Comparison of ENCODE assay signal across 25 cellular contexts in genomic region chr1:236556606-236557005, GRCh38. TPM values are rescaled to one million over a fixed set of nuclear protein-coding genes. Genes with fewer than 3 reads are reported as not detected.
A peak's percentile ranks its signal among the peaks of the same experiment; 100 is the strongest.
DNase-seq lines count a peak whose midpoint lies in the region; ATAC-seq, FAIRE-seq and TF ChIP-seq lines count a peak whose summit lies in the region.
"Had no signal": no experiment of that assay in that cellular context is flagged by ENCODE, and none has a peak within 500 bp of the region (broad histone marks: within the 10 kb centered on the region; RNA-seq: fewer than 3 reads in every experiment).

No MANE protein-coding gene starts in this region.

- no peaks in the 10 kb centered on the region for H3K9me3 ChIP-seq in T-helper 17 cell (ENCODE audit: control insufficient read depth, low read length, poor library complexity, severe bottlenecking)
- H3K9me3 ChIP-seq in HepG2 (ENCODE audit: low read length), result no peaks in the 10 kb centered on the region
- H3K9me3 ChIP-seq: A549; BE2C; BLaER1 treated with 17β-estradiol and CSF1 and Interleukin-3, amounts not matched to agents 10 nM and 100 nM had no signal

- no peak overlapping the region for H3K4me3 ChIP-seq in HepG2 (replicated peaks in 1 of 3; ENCODE audit: insufficient read depth in 1 of 3, low read depth in 2 of 3, low read length in 3 of 3)
- H3K4me3 ChIP-seq: A549; BLaER1 treated with 17β-estradiol and CSF1 and Interleukin-3, amounts not matched to agents 10 nM and 100 nM; GM23338 had no signal

- H3K79me2 ChIP-seq in HepG2 (ENCODE audit: insufficient read depth, low read length), result no peaks in the 10 kb centered on the region

- no peaks in the 10 kb centered on the region for H3K4me1 Mint-ChIP-seq in activated naive CD4-positive, alpha-beta T cell treated with anti-CD3 and anti-CD28 coated beads, Interleukin-2, amount 50 U/mL, for 24 hours
- no peaks in the 10 kb centered on the region for H3K4me1 Mint-ChIP-seq in activated naive CD4-positive, alpha-beta T cell treated with anti-CD3 and anti-CD28 coated beads, Interleukin-2, amount 10 ng/mL, durations not matched to agents 7 days and 5 days
- H3K4me1 Mint-ChIP-seq in T-helper 17 cell, result peaks cover 6% of the 10 kb centered on the region
- H3K4me1 Mint-ChIP-seq in stimulated activated effector memory CD8-positive, alpha-beta T cell treated with anti-CD3 and anti-CD28 coated beads, Interleukin-12 subunit alpha, Interleukin-12 subunit beta, amount 100 ng/mL, for 72 hours, result no peaks in the 10 kb centered on the region
- H3K4me1 Mint-ChIP-seq: CD14-positive monocyte, GM23338, H9 had no signal

- no peak overlapping the region for H2AFZ ChIP-seq in HepG2 (ENCODE audit: low read length)
- H2AFZ ChIP-seq: GM23338 had no signal

- H3K4me3 Mint-ChIP-seq in activated naive CD4-positive, alpha-beta T cell treated with anti-CD3 and anti-CD28 coated beads, Interleukin-2, amount 50 U/mL, for 24 hours, result no peak overlapping the region
- no peak overlapping the region for H3K4me3 Mint-ChIP-seq in activated naive CD4-positive, alpha-beta T cell treated with anti-CD3 and anti-CD28 coated beads, Interleukin-2, amount 10 ng/mL, durations not matched to agents 7 days and 5 days
- no peak overlapping the region for H3K4me3 Mint-ChIP-seq in T-helper 17 cell
- no peak overlapping the region for H3K4me3 Mint-ChIP-seq in stimulated activated effector memory CD8-positive, alpha-beta T cell treated with anti-CD3 and anti-CD28 coated beads, Interleukin-12 subunit alpha, Interleukin-12 subunit beta, amount 100 ng/mL, for 72 hours
- H3K4me3 Mint-ChIP-seq: CD14-positive monocyte; CD4-positive, alpha-beta T cell; GM23338; H9 had no signal

- WGBS in HepG2 (ENCODE audit: low lambda C conversion rate), result 98% methylated on average over 7 of the region's 7 CpGs

- peak overlapping the region; percentile 9 for H3K27ac Mint-ChIP-seq in activated naive CD4-positive, alpha-beta T cell treated with anti-CD3 and anti-CD28 coated beads, Interleukin-2, amount 50 U/mL, for 24 hours
- no peak overlapping the region for H3K27ac Mint-ChIP-seq in activated naive CD4-positive, alpha-beta T cell treated with anti-CD3 and anti-CD28 coated beads, Interleukin-2, amount 10 ng/mL, durations not matched to agents 7 days and 5 days
- H3K27ac Mint-ChIP-seq in T-helper 17 cell, result peak overlapping the region; percentile 77
- H3K27ac Mint-ChIP-seq in stimulated activated effector memory CD8-positive, alpha-beta T cell treated with anti-CD3 and anti-CD28 coated beads, Interleukin-12 subunit alpha, Interleukin-12 subunit beta, amount 100 ng/mL, for 72 hours, result peak overlapping the region; percentile 72
- H3K27ac Mint-ChIP-seq: CD4-positive, alpha-beta T cell; GM23338 had no signal

- H3K9me3 Mint-ChIP-seq in activated naive CD4-positive, alpha-beta T cell treated with anti-CD3 and anti-CD28 coated beads, Interleukin-2, amount 50 U/mL, for 24 hours, result no peaks in the 10 kb centered on the region
- no peaks in the 10 kb centered on the region for H3K9me3 Mint-ChIP-seq in activated naive CD4-positive, alpha-beta T cell treated with anti-CD3 and anti-CD28 coated beads, Interleukin-2, amount 10 ng/mL, durations not matched to agents 7 days and 5 days
- no peaks in the 10 kb centered on the region for H3K9me3 Mint-ChIP-seq in stimulated activated effector memory CD8-positive, alpha-beta T cell treated with anti-CD3 and anti-CD28 coated beads, Interleukin-12 subunit alpha, Interleukin-12 subunit beta, amount 100 ng/mL, for 72 hours
- H3K9me3 Mint-ChIP-seq: CD14-positive monocyte; CD4-positive, alpha-beta T cell; GM23338; H9 had no signal

- no peaks in the 10 kb centered on the region for H3K27me3 ChIP-seq in HepG2 (ENCODE audit: control insufficient read depth in 1 of 2, insufficient read depth in 2 of 2, low read length in 2 of 2)
- H3K27me3 ChIP-seq: BE2C; BLaER1 treated with 17β-estradiol and CSF1 and Interleukin-3, amounts not matched to agents 10 nM and 100 nM had no signal

- DNase-seq in activated naive CD4-positive, alpha-beta T cell treated with anti-CD3 and anti-CD28 coated beads, Interleukin-2, amount 10 ng/mL, durations not matched to agents 7 days and 5 days, result no peak
- DNase-seq in T-helper 17 cell (no peak), amniotic epithelial cell (ENCODE audit: low read depth) (peak; percentile 51), HepG2 (ENCODE audit: low spot score) (no peak)
- no peak for DNase-seq in stimulated activated effector memory CD8-positive, alpha-beta T cell treated with anti-CD3 and anti-CD28 coated beads, Interleukin-12 subunit alpha, Interleukin-12 subunit beta, amount 100 ng/mL, for 72 hours (ENCODE audit: low spot score in 2 of 2)
- DNase-seq in activated CD4-positive, alpha-beta T cell treated with anti-CD3 and anti-CD28 coated beads for 4 hours, result no peak
- DNase-seq: 8988T; ACHN; AML-193; BE2C; Calu3; CD4-positive, alpha-beta T cell; COR-L47; DMS53; DMS79 treated with DMSO at 0.1 percent for 48 hours; GF-D8; H9 had no signal

- CTCF ChIA-PET in activated naive CD4-positive, alpha-beta T cell treated with anti-CD3 and anti-CD28 coated beads, Interleukin-2, amount 10 ng/mL, durations not matched to agents 7 days and 5 days (lab: Charles Lee), result no interaction called here
- CTCF ChIA-PET in HepG2 (lab: Yijun Ruan, JAX; ENCODE audit: low intra/inter-chr PET ratio, low total read pairs), result no interaction called here

- FAIRE-seq in HepG2 (lab: Jason Lieb, UNC), result no peak
- FAIRE-seq: A549, GM12891, GM18507 had no signal

- no peaks in the 10 kb centered on the region for H4K20me1 ChIP-seq in HepG2 (ENCODE audit: insufficient read depth, low read length)

- no peak for TF ChIP-seq CTCF in HepG2 (CRISPR knock-in tag; IDR thresholded peaks at IDR 0.05)

- intact Hi-C loops in HepG2 (cut with micrococcal nuclease; ENCODE audit: unreplicated experiment), result no loop called here

- no peak for TF ChIP-seq POLR2A in HepG2 (IDR thresholded peaks at IDR 0.05; ENCODE audit: insufficient read depth in 1 of 2, low read depth in 2 of 2, low read length in 2 of 2)

- H3K27ac ChIP-seq in HepG2 (ENCODE audit: extremely low read length, insufficient read depth, low read length), result no peak overlapping the region
- H3K27ac ChIP-seq: A549; BLaER1 treated with 17β-estradiol and CSF1 and Interleukin-3, amounts not matched to agents 10 nM and 100 nM had no signal

- H3K27me3 Mint-ChIP-seq in activated naive CD4-positive, alpha-beta T cell treated with anti-CD3 and anti-CD28 coated beads, Interleukin-2, amount 50 U/mL, for 24 hours, result no peaks in the 10 kb centered on the region
- H3K27me3 Mint-ChIP-seq in activated naive CD4-positive, alpha-beta T cell treated with anti-CD3 and anti-CD28 coated beads, Interleukin-2, amount 10 ng/mL, durations not matched to agents 7 days and 5 days, result no peaks in the 10 kb centered on the region
- H3K27me3 Mint-ChIP-seq in T-helper 17 cell, result no peaks in the 10 kb centered on the region
- H3K27me3 Mint-ChIP-seq: CD4-positive, alpha-beta T cell had no signal

- H3K36me3 ChIP-seq in HepG2 (replicated peaks in 1 of 2; ENCODE audit: control insufficient read depth in 1 of 2, insufficient read depth in 2 of 2, low read length in 2 of 2), result peaks cover 24 to 81% of the 10 kb centered on the region in 2 experiments

- H3K4me1 ChIP-seq in HepG2 (ENCODE audit: insufficient read depth, low read length), result no peaks in the 10 kb centered on the region
- H3K4me1 ChIP-seq: A549; BLaER1 treated with 17β-estradiol and CSF1 and Interleukin-3, amounts not matched to agents 10 nM and 100 nM had no signal

- H3K36me3 Mint-ChIP-seq in activated naive CD4-positive, alpha-beta T cell treated with anti-CD3 and anti-CD28 coated beads, Interleukin-2, amount 50 U/mL, for 24 hours, result peaks cover 18% of the 10 kb centered on the region
- H3K36me3 Mint-ChIP-seq in activated naive CD4-positive, alpha-beta T cell treated with anti-CD3 and anti-CD28 coated beads, Interleukin-2, amount 10 ng/mL, durations not matched to agents 7 days and 5 days, result peaks cover 49% of the 10 kb centered on the region
- peaks cover 15% of the 10 kb centered on the region for H3K36me3 Mint-ChIP-seq in T-helper 17 cell (ENCODE audit: low read depth)
- H3K36me3 Mint-ChIP-seq in stimulated activated effector memory CD8-positive, alpha-beta T cell treated with anti-CD3 and anti-CD28 coated beads, Interleukin-12 subunit alpha, Interleukin-12 subunit beta, amount 100 ng/mL, for 72 hours, result peaks cover 100% of the 10 kb centered on the region

- TF ChIP-seq EP300 in HepG2 (IDR thresholded peaks at IDR 0.05; ENCODE audit: low read depth in 2 of 2, low read length in 2 of 2) (no peak), HepG2 (CRISPR knock-in tag; IDR thresholded peaks at IDR 0.05; ENCODE audit: borderline replicate concordance) (no peak)

- in situ Hi-C loops in HepG2 (cut with HindIII; ENCODE audit: extremely low pct_ligation_motif_present, low pct_unique_long_range_greater_than_20kb), result no loop called here

- no peak for TF ChIP-seq RAD21 in HepG2 (CRISPR knock-in tag; IDR thresholded peaks at IDR 0.05)

- H3K9ac ChIP-seq in HepG2 (ENCODE audit: insufficient read depth, low read depth, low read length), result no peak overlapping the region
- H3K9ac ChIP-seq: BLaER1 treated with 17β-estradiol and CSF1 and Interleukin-3, amounts not matched to agents 10 nM and 100 nM had no signal

- POLR2A ChIA-PET in HepG2 (lab: Yijun Ruan, JAX), result no interaction called here

- H3K4me2 ChIP-seq in HepG2 (ENCODE audit: low read depth, low read length), result no peak overlapping the region
- H3K4me2 ChIP-seq: A549; BLaER1 treated with 17β-estradiol and CSF1 and Interleukin-3, amounts not matched to agents 10 nM and 100 nM; GM23338 had no signal

- ATAC-seq in T-helper 17 cell (no peak), HepG2 (no peak)
- ATAC-seq in stimulated activated effector memory CD8-positive, alpha-beta T cell treated with anti-CD3 and anti-CD28 coated beads, Interleukin-12 subunit alpha, Interleukin-12 subunit beta, amount 100 ng/mL, for 72 hours, result no peak
- ATAC-seq: A549, GM23338, HCT116 had no signal

- no TSS peak for BruUV-seq in HepG2 (replicated peaks; lab: Mats Ljungman, UMichigan)

RNA-seq across cellular contexts. Expression of gene LGALS8, which starts 32.8 kb away (rescaled TPM):
- 100 to 1,000 TPM; 161 to 173 TPM for total RNA-seq in T-helper 17 cell
- 29.3 and 42.1 TPM in 2 replicates for total RNA-seq in HepG2 (2016; rRNA removed; fragmentation: Illumina TruSeq; extraction: Trizol)
- total RNA-seq in HepG2 (2016; cell fraction: cytosol; rRNA removed; fragmentation: Illumina TruSeq; extraction: Trizol; ENCODE audit: low read depth), result 8.7 and 9.3 TPM in 2 replicates
- 33.2 and 42.9 TPM in 2 replicates for total RNA-seq in HepG2 (2016; cell fraction: insoluble cytoplasmic fraction; rRNA removed; fragmentation: Illumina TruSeq; extraction: Trizol)
- total RNA-seq in HepG2 (2016; cell fraction: membrane; rRNA removed; fragmentation: Illumina TruSeq; extraction: Trizol), result 9.5 and 12.0 TPM in 2 replicates
- total RNA-seq in HepG2 (2016; cell fraction: nucleus; rRNA removed; fragmentation: Illumina TruSeq; extraction: Trizol), result 34.9 and 35.8 TPM in 2 replicates
- polyA plus RNA-seq in HepG2 (2011; rRNA removed), result 139 and 185 TPM in 2 replicates
- 73.1 and 90.2 TPM in 2 replicates for polyA plus RNA-seq in HepG2 (2011; cell fraction: cytosol; rRNA removed)
- polyA plus RNA-seq in HepG2 (2011; cell fraction: nucleus; rRNA removed), result 364 and 373 TPM in 2 replicates
- polyA plus RNA-seq in HepG2 (2012), result 85.0 and 141 TPM in 2 replicates
- 3.5 and 4.0 TPM in 2 replicates for polyA plus RNA-seq in HepG2 (2016; cell fraction: cytosol; fragmentation: Illumina TruSeq; extraction: Trizol; ENCODE audit: low read depth)
- polyA plus RNA-seq in HepG2 (2016; cell fraction: insoluble cytoplasmic fraction; fragmentation: Illumina TruSeq; extraction: Trizol; ENCODE audit: low read depth), result 37.9 and 40.2 TPM in 2 replicates
- polyA plus RNA-seq in HepG2 (2016; cell fraction: membrane; fragmentation: Illumina TruSeq; extraction: Trizol; ENCODE audit: low read depth), result 5.3 and 7.0 TPM in 2 replicates
- polyA plus RNA-seq in HepG2 (2016; cell fraction: nucleus; fragmentation: Illumina TruSeq; extraction: Trizol; ENCODE audit: insufficient read depth, low read depth), result 40.4 and 41.7 TPM in 2 replicates
- polyA minus RNA-seq in HepG2 (2011; rRNA and poly(A)+ RNA removed; ENCODE audit: low replicate concordance), result 0.05 and 121 TPM in 2 replicates
- 79.2 and 81.2 TPM in 2 replicates for polyA minus RNA-seq in HepG2 (2011; cell fraction: cytosol; rRNA and poly(A)+ RNA removed)
- 325 and 368 TPM in 2 replicates for polyA minus RNA-seq in HepG2 (2011; cell fraction: nucleus; rRNA and poly(A)+ RNA removed)

RNA-seq across cellular contexts. Expression of gene HEATR1, which starts 47.7 kb away (rescaled TPM):
- 10 to 100 TPM; 34.2 to 45.6 TPM for total RNA-seq in T-helper 17 cell
- 45.8 and 80.3 TPM in 2 replicates for total RNA-seq in HepG2 (2016; rRNA removed; fragmentation: Illumina TruSeq; extraction: Trizol)
- 3.3 and 4.0 TPM in 2 replicates for total RNA-seq in HepG2 (2016; cell fraction: cytosol; rRNA removed; fragmentation: Illumina TruSeq; extraction: Trizol; ENCODE audit: low read depth)
- total RNA-seq in HepG2 (2016; cell fraction: insoluble cytoplasmic fraction; rRNA removed; fragmentation: Illumina TruSeq; extraction: Trizol), result 46.8 and 70.3 TPM in 2 replicates
- total RNA-seq in HepG2 (2016; cell fraction: membrane; rRNA removed; fragmentation: Illumina TruSeq; extraction: Trizol), result 14.0 and 16.3 TPM in 2 replicates
- 80.1 and 83.0 TPM in 2 replicates for total RNA-seq in HepG2 (2016; cell fraction: nucleus; rRNA removed; fragmentation: Illumina TruSeq; extraction: Trizol)
- polyA plus RNA-seq in HepG2 (2011; rRNA removed), result 7.9 and 10.2 TPM in 2 replicates
- 4.5 and 5.9 TPM in 2 replicates for polyA plus RNA-seq in HepG2 (2011; cell fraction: cytosol; rRNA removed)
- 15.0 and 17.4 TPM in 2 replicates for polyA plus RNA-seq in HepG2 (2011; cell fraction: nucleus; rRNA removed)
- polyA plus RNA-seq in HepG2 (2012), result 15.2 and 15.8 TPM in 2 replicates
- 0.71 and 0.78 TPM in 2 replicates for polyA plus RNA-seq in HepG2 (2016; cell fraction: cytosol; fragmentation: Illumina TruSeq; extraction: Trizol; ENCODE audit: low read depth)
- polyA plus RNA-seq in HepG2 (2016; cell fraction: insoluble cytoplasmic fraction; fragmentation: Illumina TruSeq; extraction: Trizol; ENCODE audit: low read depth), result 25.2 and 26.0 TPM in 2 replicates
- polyA plus RNA-seq in HepG2 (2016; cell fraction: membrane; fragmentation: Illumina TruSeq; extraction: Trizol; ENCODE audit: low read depth), result 1.9 and 2.4 TPM in 2 replicates
- 32.3 and 34.0 TPM in 2 replicates for polyA plus RNA-seq in HepG2 (2016; cell fraction: nucleus; fragmentation: Illumina TruSeq; extraction: Trizol; ENCODE audit: insufficient read depth, low read depth)
- 33.6 and 95.0 TPM in 2 replicates for polyA minus RNA-seq in HepG2 (2011; rRNA and poly(A)+ RNA removed; ENCODE audit: low replicate concordance)
- 29.4 and 31.8 TPM in 2 replicates for polyA minus RNA-seq in HepG2 (2011; cell fraction: cytosol; rRNA and poly(A)+ RNA removed)
- 86.9 and 107 TPM in 2 replicates for polyA minus RNA-seq in HepG2 (2011; cell fraction: nucleus; rRNA and poly(A)+ RNA removed)
